In the genomic region with DNA sequence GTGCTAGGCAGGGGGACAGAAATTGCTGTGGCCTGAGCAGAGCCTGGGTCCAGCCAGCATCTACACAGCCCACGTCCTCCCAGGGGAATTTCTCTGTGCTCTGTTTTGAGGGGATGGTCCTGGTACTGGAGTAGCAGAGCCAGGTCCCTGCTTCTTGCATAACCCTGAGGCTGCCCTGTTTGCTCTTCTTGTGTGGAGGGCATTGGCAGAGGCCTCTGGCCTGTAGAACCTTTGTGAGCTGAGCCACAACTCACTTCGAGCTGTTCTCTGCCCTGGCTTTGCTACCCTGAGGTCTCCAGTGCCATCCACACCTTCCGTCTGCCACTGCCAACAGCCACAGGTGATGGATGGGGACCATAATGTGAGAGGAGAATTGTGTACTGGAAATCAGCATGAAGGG, we compare ENCODE assay signal across 28 cellular contexts.
"Had no signal": no experiment of that assay in that cellular context is flagged by ENCODE, and none has a peak within 500 bp of the region (broad histone marks: within the 10 kb centered on the region; RNA-seq: fewer than 3 reads in every experiment).

No MANE protein-coding gene starts in this region.

- H3K4me3 Mint-ChIP-seq: stimulated activated effector memory CD8-positive, alpha-beta T cell treated with anti-CD3 and anti-CD28 coated beads, Interleukin-12 subunit alpha, Interleukin-12 subunit beta, amount 100 ng/mL, for 72 hours; stimulated activated memory B cell treated with anti-CD40 and anti-IgM and Interleukin-4, amounts not matched to agents 10 μg/mL and 1 μg/mL and 100 μg/mL, for 72 hours; stimulated activated naive B cell treated with anti-CD40 and anti-IgM and Interleukin-4, amounts not matched to agents 10 μg/mL and 1 μg/mL and 100 μg/mL, for 72 hours; stimulated activated naive CD8-positive, alpha-beta T cell treated with anti-CD3 and anti-CD28 coated beads, Interleukin-15, amount 100 ng/mL, for 72 hours; stimulated activated naive CD8-positive, alpha-beta T cell treated with anti-CD3 and anti-CD28 coated beads, Interleukin-15, Interleukin-2, amounts not matched to agents 100 ng/mL and 50 ng/mL, for 24 hours; type B pancreatic cell had no signal

- H3K36me3 Mint-ChIP-seq: stimulated activated effector memory CD8-positive, alpha-beta T cell treated with anti-CD3 and anti-CD28 coated beads, Interleukin-12 subunit alpha, Interleukin-12 subunit beta, amount 100 ng/mL, for 72 hours; stimulated activated memory B cell treated with anti-CD40 and anti-IgM and Interleukin-4, amounts not matched to agents 10 μg/mL and 1 μg/mL and 100 μg/mL, for 72 hours; stimulated activated naive B cell treated with anti-CD40 and anti-IgM and Interleukin-4, amounts not matched to agents 10 μg/mL and 1 μg/mL and 100 μg/mL, for 72 hours; type B pancreatic cell had no signal

- H3K27ac Mint-ChIP-seq: stimulated activated effector memory CD8-positive, alpha-beta T cell treated with anti-CD3 and anti-CD28 coated beads, Interleukin-12 subunit alpha, Interleukin-12 subunit beta, amount 100 ng/mL, for 72 hours; stimulated activated memory B cell treated with anti-CD40 and anti-IgM and Interleukin-4, amounts not matched to agents 10 μg/mL and 1 μg/mL and 100 μg/mL, for 72 hours; stimulated activated naive B cell treated with anti-CD40 and anti-IgM and Interleukin-4, amounts not matched to agents 10 μg/mL and 1 μg/mL and 100 μg/mL, for 72 hours; stimulated activated naive CD8-positive, alpha-beta T cell treated with anti-CD3 and anti-CD28 coated beads, Interleukin-15, amount 100 ng/mL, for 72 hours; stimulated activated naive CD8-positive, alpha-beta T cell treated with anti-CD3 and anti-CD28 coated beads, Interleukin-15, Interleukin-2, amounts not matched to agents 100 ng/mL and 50 ng/mL, for 24 hours; type B pancreatic cell had no signal

- H3K27ac ChIP-seq: stomach, suprapubic skin, testis, thoracic aorta, thyroid gland, tibial artery, tibial nerve, transverse colon, upper lobe of left lung, upper lobe of right lung, uterus had no signal

- H3K4me1 Mint-ChIP-seq: stimulated activated effector memory CD8-positive, alpha-beta T cell treated with anti-CD3 and anti-CD28 coated beads, Interleukin-12 subunit alpha, Interleukin-12 subunit beta, amount 100 ng/mL, for 72 hours; stimulated activated memory B cell treated with anti-CD40 and anti-IgM and Interleukin-4, amounts not matched to agents 10 μg/mL and 1 μg/mL and 100 μg/mL, for 72 hours; stimulated activated naive CD8-positive, alpha-beta T cell treated with anti-CD3 and anti-CD28 coated beads, Interleukin-15, amount 100 ng/mL, for 72 hours had no signal

- H3K9me3 Mint-ChIP-seq: stimulated activated memory B cell treated with anti-CD40 and anti-IgM and Interleukin-4, amounts not matched to agents 10 μg/mL and 1 μg/mL and 100 μg/mL, for 72 hours; stimulated activated naive B cell treated with anti-CD40 and anti-IgM and Interleukin-4, amounts not matched to agents 10 μg/mL and 1 μg/mL and 100 μg/mL, for 72 hours; stimulated activated naive CD8-positive, alpha-beta T cell treated with anti-CD3 and anti-CD28 coated beads, Interleukin-15, amount 100 ng/mL, for 72 hours; stimulated activated naive CD8-positive, alpha-beta T cell treated with anti-CD3 and anti-CD28 coated beads, Interleukin-15, Interleukin-2, amounts not matched to agents 100 ng/mL and 50 ng/mL, for 24 hours; type B pancreatic cell had no signal

- H3K4me3 ChIP-seq: stomach, suprapubic skin, testis, thoracic aorta, thyroid gland, tibial artery, tibial nerve, transverse colon, upper lobe of left lung, upper lobe of right lung, uterus had no signal

- H3K27me3 ChIP-seq: testis, thyroid gland, tibial artery, tibial nerve, upper lobe of left lung, upper lobe of right lung, uterus had no signal

- H3K9me3 ChIP-seq: stomach, suprapubic skin, testis, thoracic aorta, thyroid gland, tibial artery, tibial nerve, transverse colon, upper lobe of left lung, upper lobe of right lung, uterus had no signal

- H3K4me1 ChIP-seq: suprapubic skin, testis, transverse colon, upper lobe of right lung, uterus had no signal

- ATAC-seq: stimulated activated effector memory CD8-positive, alpha-beta T cell treated with anti-CD3 and anti-CD28 coated beads, Interleukin-12 subunit alpha, Interleukin-12 subunit beta, amount 100 ng/mL, for 72 hours; stimulated activated memory B cell treated with anti-CD40 and anti-IgM and Interleukin-4, amounts not matched to agents 10 μg/mL and 1 μg/mL and 100 μg/mL, for 72 hours; stimulated activated naive B cell treated with anti-CD40 and anti-IgM and Interleukin-4, amounts not matched to agents 10 μg/mL and 1 μg/mL and 100 μg/mL, for 72 hours; stimulated activated naive CD8-positive, alpha-beta T cell treated with anti-CD3 and anti-CD28 coated beads, Interleukin-15, amount 100 ng/mL, for 72 hours; stimulated activated naive CD8-positive, alpha-beta T cell treated with anti-CD3 and anti-CD28 coated beads, Interleukin-15, Interleukin-2, amounts not matched to agents 100 U/mL and 50 U/mL, for 24 hours; upper lobe of right lung had no signal

- DNase-seq: stimulated activated CD4-positive, alpha-beta T cell treated with anti-CD3 and anti-CD28 coated beads, Interleukin-2, amount 100 ng/mL, for 24 hours; stimulated activated CD4-positive, alpha-beta T cell treated with anti-CD3 and anti-CD28 coated beads, Interleukin-2, amount 100 ng/mL, for 48 hours; stimulated activated CD4-positive, alpha-beta T cell treated with anti-CD3 and anti-CD28 coated beads, Interleukin-4, amount 100 ng/mL, for 1 hour; stimulated activated CD4-positive, alpha-beta T cell treated with anti-CD3 and anti-CD28 coated beads, Interleukin-4, amount 100 ng/mL, for 24 hours; stimulated activated CD4-positive, alpha-beta T cell treated with anti-CD3 and anti-CD28 coated beads, Interleukin-4, amount 100 ng/mL, for 4 hours; stimulated activated CD8-positive, alpha-beta memory T cell treated with anti-CD3 and anti-CD28 coated beads, Interleukin-4, amount 100 ng/mL, for 48 hours; stimulated activated naive B cell treated with anti-CD40 and anti-IgM and Interleukin-4, amounts not matched to agents 10 μg/mL and 1 μg/mL and 100 μg/mL, for 72 hours; stimulated activated naive CD4-positive, alpha-beta T cell; stimulated activated naive CD4-positive, alpha-beta T cell treated with Interleukin-2 at 50 U/mL for 16 hours; stimulated activated naive CD8-positive, alpha-beta T cell treated with anti-CD3 and anti-CD28 coated beads, Interleukin-15, amount 100 ng/mL, for 72 hours; stimulated activated naive CD8-positive, alpha-beta T cell treated with anti-CD3 and anti-CD28 coated beads, Interleukin-15, Interleukin-2, amounts not matched to agents 100 U/mL and 50 U/mL, for 24 hours; stomach; substantia nigra; testis; thyroid gland; tibial artery; transverse colon; trophoblast cell; upper lobe of left lung; upper lobe of right lung; uterus had no signal

- H3K36me3 ChIP-seq: stomach, suprapubic skin, thoracic aorta, thyroid gland, tibial artery, tibial nerve, transverse colon, upper lobe of left lung, upper lobe of right lung, uterus had no signal
